ENCODE assay signal across 9 cellular contexts in the genomic region with DNA sequence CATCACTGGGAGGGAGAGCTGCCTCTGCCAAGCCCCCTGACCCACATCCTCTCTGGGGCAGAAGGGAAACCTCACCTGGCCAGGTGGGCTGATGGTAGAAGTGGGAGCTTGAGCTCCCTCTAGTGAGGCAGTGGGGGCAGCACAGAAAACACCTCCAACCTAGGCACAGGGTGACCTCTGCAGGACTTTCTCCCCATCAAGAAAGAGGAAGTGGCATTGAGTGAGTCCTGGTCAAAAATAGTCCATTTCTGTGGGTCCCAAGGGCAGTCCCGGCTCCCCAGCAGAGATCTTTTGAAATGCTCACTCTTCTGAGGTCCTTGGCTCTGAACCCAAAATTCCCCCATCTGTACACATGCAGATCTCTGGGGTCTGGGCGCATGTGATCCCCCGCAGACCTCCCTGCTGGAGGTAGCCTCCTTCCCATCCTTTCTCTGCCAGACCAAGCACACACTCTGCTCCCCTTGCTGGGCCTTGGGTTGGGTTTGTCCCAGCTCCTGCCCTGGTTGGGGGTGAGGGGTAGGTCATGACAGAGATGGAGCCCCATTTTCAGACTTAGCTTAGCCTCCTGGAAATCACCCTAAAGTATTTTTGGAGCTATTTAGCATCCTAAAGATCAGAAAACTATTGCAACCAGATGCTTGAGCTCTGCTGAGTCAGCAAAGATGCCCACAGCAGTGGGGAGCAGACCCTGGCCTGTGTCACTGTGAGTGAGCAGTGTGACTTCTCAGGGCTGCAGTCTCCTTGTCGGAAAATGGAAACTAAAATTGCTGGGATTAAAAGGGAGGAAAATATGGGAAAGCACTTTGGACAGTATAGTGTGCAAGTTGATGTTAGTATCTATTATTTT. TPM values are rescaled to one million over a fixed set of nuclear protein-coding genes. Genes with fewer than 3 reads are reported as not detected.
A peak's percentile ranks its signal among the peaks of the same experiment; 100 is the strongest.
DNase-seq lines count a peak whose midpoint lies in the region; ATAC-seq, FAIRE-seq and TF ChIP-seq lines count a peak whose summit lies in the region.
"Had no signal": no experiment of that assay in that cellular context is flagged by ENCODE, and none has a peak within 500 bp of the region (broad histone marks: within the 10 kb centered on the region; RNA-seq: fewer than 3 reads in every experiment).

No MANE protein-coding gene starts in this region.

- H2AFZ ChIP-seq in keratinocyte (ENCODE audit: control insufficient read depth, low read length), result no peak overlapping the region
- no peak overlapping the region for H2AFZ ChIP-seq in GM23248

- H3K27me3 ChIP-seq in keratinocyte (ENCODE audit: control insufficient read depth, extremely low read depth, insufficient read depth, low read length) (no peaks in the 10 kb centered on the region), GM23248 (replicated peaks; ENCODE audit: insufficient read depth) (peaks cover 6% of the 10 kb centered on the region; the same call in 1 of the 2 replicates)

- no peaks in the 10 kb centered on the region for H3K36me3 ChIP-seq in keratinocyte (ENCODE audit: control insufficient read depth in 2 of 2, extremely low read depth in 1 of 2, insufficient read depth in 2 of 2, low read length in 2 of 2)
- no peaks in the 10 kb centered on the region for H3K36me3 ChIP-seq in GM23248 (ENCODE audit: low read depth)

- no peaks in the 10 kb centered on the region for H3K79me2 ChIP-seq in keratinocyte (ENCODE audit: control insufficient read depth, insufficient read depth, low read length)
- no peaks in the 10 kb centered on the region for H3K79me2 ChIP-seq in GM23248 (ENCODE audit: insufficient read depth)

- H3K9me2 ChIP-seq in GM23248 (ENCODE audit: insufficient read depth), result no peaks in the 10 kb centered on the region

- TF ChIP-seq CTCF in GM13976 (IDR thresholded peaks at IDR 0.05; ENCODE audit: borderline replicate concordance, control extremely low read depth, extremely low read depth, insufficient read depth, missing control alignments), result peak; percentile 88
- peak; percentile 16 to 55 (median 35) for TF ChIP-seq CTCF in keratinocyte (optimal IDR thresholded peaks at IDR 0.05 in 1 of 3, IDR thresholded peaks at IDR 0.05 in 1 of 3, conservative IDR thresholded peaks at IDR 0.05 in 1 of 3; ENCODE audit: extremely low read depth in 1 of 3, insufficient read depth in 2 of 3, low read length in 3 of 3)

- H3K4me3 Mint-ChIP-seq in stimulated activated naive CD8-positive, alpha-beta T cell treated with anti-CD3 and anti-CD28 coated beads, Interleukin-15, Interleukin-2, amounts not matched to agents 100 ng/mL and 50 ng/mL, for 24 hours, result no peak overlapping the region

- dilution Hi-C loops in keratinocyte (cut with MboI; ENCODE audit: extremely low pct_ligation_motif_present, low sequenced_read_pairs), result no loop called here

- H3K27ac Mint-ChIP-seq in stimulated activated naive CD8-positive, alpha-beta T cell treated with anti-CD3 and anti-CD28 coated beads, Interleukin-15, Interleukin-2, amounts not matched to agents 100 ng/mL and 50 ng/mL, for 24 hours, result peak overlapping the region; percentile 60

- no peak overlapping the region for H3K4me2 ChIP-seq in keratinocyte (ENCODE audit: control insufficient read depth, extremely low read depth, insufficient read depth, low read depth, low read length)
- no peak overlapping the region for H3K4me2 ChIP-seq in GM23248 (ENCODE audit: unreplicated experiment)

- H3K9me3 ChIP-seq in keratinocyte (ENCODE audit: control insufficient read depth, low read depth, low read length) (no peaks in the 10 kb centered on the region), GM23248 (ENCODE audit: low read depth) (no peaks in the 10 kb centered on the region)

- no peaks in the 10 kb centered on the region for H3K9me1 ChIP-seq in keratinocyte (ENCODE audit: control insufficient read depth, extremely low read depth, insufficient read depth, low read length)

- H3K27ac ChIP-seq in keratinocyte (ENCODE audit: control insufficient read depth, insufficient read depth, low read length) (no peak overlapping the region), GM23248 (no peak overlapping the region)

- ATAC-seq in HG02610 (IDR thresholded peaks at IDR 0.05; ENCODE audit: unreplicated experiment), result peak; percentile 81

- DNase-seq in GM13976 (ENCODE audit: low spot score) (peak; percentile 77), NOMO-1 (lab: John Stamatoyannopoulos, UW; ENCODE audit: unreplicated experiment in 2 of 2) (peak; percentile 60 to 66), keratinocyte (ENCODE audit: low read depth, low spot score) (no peak), DMS 273 (lab: John Stamatoyannopoulos, UW; ENCODE audit: unreplicated experiment) (no peak), GM23248 (no peak)
- peak; percentile 76 to 77 for DNase-seq in activated T-cell treated with anti-CD3 and anti-CD28 coated beads, Interleukin-2, amount 50 U/mL, for 48 hours
- DNase-seq: left cardiac atrium had no signal

- no peaks in the 10 kb centered on the region for H3K4me1 ChIP-seq in keratinocyte (ENCODE audit: control insufficient read depth, extremely low read depth, insufficient read depth, low read length)
- H3K4me1 ChIP-seq in GM23248 (ENCODE audit: insufficient read depth), result no peaks in the 10 kb centered on the region

- H3F3A ChIP-seq in GM23248 (ENCODE audit: insufficient read depth), result no peaks in the 10 kb centered on the region

- H3K9ac ChIP-seq in keratinocyte (ENCODE audit: control insufficient read depth, extremely low read depth, insufficient read depth, low read length) (no peak overlapping the region), GM23248 (no peak overlapping the region)

- no peaks in the 10 kb centered on the region for H3K4me1 Mint-ChIP-seq in stimulated activated naive CD8-positive, alpha-beta T cell treated with anti-CD3 and anti-CD28 coated beads, Interleukin-15, Interleukin-2, amounts not matched to agents 100 ng/mL and 50 ng/mL, for 24 hours (ENCODE audit: low read depth)

- 42 to 53% methylated on average over 4 of the region's 4 CpGs for WGBS in GM23248 (ENCODE audit: low coverage in 1 of 2, low lambda C conversion rate in 2 of 2, missing lambda C conversion rate in 2 of 2), 2 experiments

- H3K9me3 Mint-ChIP-seq in stimulated activated naive CD8-positive, alpha-beta T cell treated with anti-CD3 and anti-CD28 coated beads, Interleukin-15, Interleukin-2, amounts not matched to agents 100 ng/mL and 50 ng/mL, for 24 hours, result no peaks in the 10 kb centered on the region

- no peak for FAIRE-seq in keratinocyte (lab: Jason Lieb, UNC)

- no peaks in the 10 kb centered on the region for H3K36me3 Mint-ChIP-seq in stimulated activated naive CD8-positive, alpha-beta T cell treated with anti-CD3 and anti-CD28 coated beads, Interleukin-15, Interleukin-2, amounts not matched to agents 100 ng/mL and 50 ng/mL, for 24 hours (ENCODE audit: low read depth)

- no peaks in the 10 kb centered on the region for H3K27me3 Mint-ChIP-seq in stimulated activated naive CD8-positive, alpha-beta T cell treated with anti-CD3 and anti-CD28 coated beads, Interleukin-15, Interleukin-2, amounts not matched to agents 100 ng/mL and 50 ng/mL, for 24 hours

- in situ Hi-C loops in GM13976 (cut with MboI; ENCODE audit: low sequenced_read_pairs, unreplicated experiment), result loop anchor here (5.0 kb wide), 1 partner anchor 72 kb away; no protein-coding TSS in a partner anchor
- in situ Hi-C loops in GM23248 (cut with MboI), result no loop called here

- H4K20me1 ChIP-seq in keratinocyte (ENCODE audit: control insufficient read depth, extremely low read depth, insufficient read depth, low read length) (no peaks in the 10 kb centered on the region), GM23248 (ENCODE audit: insufficient read depth) (no peaks in the 10 kb centered on the region)

- H3K4me3 ChIP-seq in keratinocyte (ENCODE audit: control insufficient read depth in 2 of 3, extremely low read depth in 1 of 3, insufficient read depth in 2 of 3, low read depth in 1 of 3, low read length in 3 of 3) (no peak overlapping the region), GM23248 (no peak overlapping the region)

RNA-seq across cellular contexts. Expression of gene LCP2, which starts 41.6 kb away (rescaled TPM):
- polyA plus RNA-seq in keratinocyte (not detected in 3 replicates), GM23248 (2016; fragmentation: Nextera tagmentation; extraction: Ambion mirVana) (not detected in 2 replicates)
- polyA plus RNA-seq in keratinocyte (2011; ENCODE audit: low read depth), result not detected
- not detected in 2 replicates for polyA plus RNA-seq in keratinocyte (2011; cell fraction: cytosol; rRNA removed)
- polyA plus RNA-seq in keratinocyte (2011; cell fraction: nucleus; rRNA removed), result not detected in 2 replicates
- not detected in 2 replicates for polyA plus RNA-seq in keratinocyte (2012; ENCODE audit: low replicate concordance)
- polyA minus RNA-seq in keratinocyte, result not detected in 3 replicates
- not detected for polyA minus RNA-seq in keratinocyte (2011; cell fraction: cytosol; rRNA and poly(A)+ RNA removed)
- not detected in 2 replicates for polyA minus RNA-seq in keratinocyte (2011; cell fraction: nucleus; rRNA and poly(A)+ RNA removed)
- not detected in 2 replicates for total RNA-seq in GM23248 (2014; rRNA removed; shearing (Covaris generic))

RNA-seq across cellular contexts. Expression of gene KCNMB1, which starts 50.0 kb away (rescaled TPM):
- not detected in 3 replicates for polyA plus RNA-seq in keratinocyte
- not detected for polyA plus RNA-seq in keratinocyte (2011; ENCODE audit: low read depth)
- polyA plus RNA-seq in keratinocyte (2011; cell fraction: cytosol; rRNA removed), result not detected in 2 replicates
- polyA plus RNA-seq in keratinocyte (2011; cell fraction: nucleus; rRNA removed), result 0.04 TPM in 1 of 2 replicates, not detected in the other
- not detected in 2 replicates for polyA plus RNA-seq in keratinocyte (2012; ENCODE audit: low replicate concordance)
- 0.63 TPM in 1 of 3 replicates, not detected in the others for polyA minus RNA-seq in keratinocyte
- polyA minus RNA-seq in keratinocyte (2011; cell fraction: cytosol; rRNA and poly(A)+ RNA removed), result not detected
- polyA minus RNA-seq in keratinocyte (2011; cell fraction: nucleus; rRNA and poly(A)+ RNA removed), result not detected in 2 replicates
- not detected in 2 replicates for total RNA-seq in GM23248 (2014; rRNA removed; shearing (Covaris generic))
- polyA plus RNA-seq in GM23248 (2016; fragmentation: Nextera tagmentation; extraction: Ambion mirVana), result not detected in 2 replicates

Comparison
In these comparisons a context has a peak if more than half of its experiments do, and no peak if none do; other contexts are left out.
1. DNase-seq: peak in GM13976 (single experiment), NOMO-1 (2 of 2) and activated T-cell treated with anti-CD3 and anti-CD28 coated beads, Interleukin-2, amount 50 U/mL, for 48 hours (2 of 2); none in keratinocyte (single experiment), DMS 273 (single experiment) and GM23248 (single experiment).